Comparison of ENCODE assay signal across 1 cellular context in the genomic region with DNA sequence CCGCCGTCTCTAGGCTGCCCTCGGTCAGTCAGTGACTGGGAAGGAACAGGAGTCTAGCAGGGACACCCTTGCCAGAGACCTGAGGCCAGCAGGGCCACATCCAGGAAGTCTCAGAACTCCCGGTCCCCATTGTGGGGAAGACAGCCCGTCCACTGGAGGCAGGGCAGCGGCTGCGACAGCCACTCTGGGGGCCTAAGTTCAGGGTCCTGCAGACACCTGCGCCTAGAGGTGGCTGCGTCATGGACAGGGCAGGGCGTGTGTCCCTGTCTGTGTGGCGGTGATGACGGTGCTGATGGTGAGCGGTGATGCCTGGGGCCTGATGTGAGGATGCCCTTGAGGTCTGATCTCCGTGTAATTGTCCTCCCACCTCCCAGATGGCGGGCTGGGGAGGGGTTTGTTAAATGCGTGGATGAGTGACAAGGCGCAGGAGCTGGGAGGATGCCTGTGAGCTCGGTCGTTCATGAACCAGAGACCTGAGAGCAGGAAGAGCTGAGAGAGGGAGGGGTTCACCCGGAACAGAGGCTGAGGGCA.
TF ChIP-seq lines count a peak whose summit lies in the region.

No MANE protein-coding gene starts in this region.

TF ChIP-seq in WTC11, 78 proteins besides CTCF, POLR2A, EP300 and RAD21 (continued from another document):
- TF ChIP-seq, protein P1, sequence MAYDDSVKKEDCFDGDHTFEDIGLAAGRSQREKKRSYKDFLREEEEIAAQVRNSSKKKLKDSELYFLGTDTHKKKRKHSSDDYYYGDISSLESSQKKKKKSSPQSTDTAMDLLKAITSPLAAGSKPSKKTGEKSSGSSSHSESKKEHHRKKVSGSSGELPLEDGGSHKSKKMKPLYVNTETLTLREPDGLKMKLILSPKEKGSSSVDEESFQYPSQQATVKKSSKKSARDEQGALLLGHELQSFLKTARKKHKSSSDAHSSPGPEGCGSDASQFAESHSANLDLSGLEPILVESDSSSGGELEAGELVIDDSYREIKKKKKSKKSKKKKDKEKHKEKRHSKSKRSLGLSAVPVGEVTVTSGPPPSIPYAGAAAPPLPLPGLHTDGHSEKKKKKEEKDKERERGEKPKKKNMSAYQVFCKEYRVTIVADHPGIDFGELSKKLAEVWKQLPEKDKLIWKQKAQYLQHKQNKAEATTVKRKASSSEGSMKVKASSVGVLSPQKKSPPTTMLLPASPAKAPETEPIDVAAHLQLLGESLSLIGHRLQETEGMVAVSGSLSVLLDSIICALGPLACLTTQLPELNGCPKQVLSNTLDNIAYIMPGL (CRISPR knock-in tag; IDR thresholded peaks at IDR 0.05) = no peak
- TF ChIP-seq, protein P2, sequence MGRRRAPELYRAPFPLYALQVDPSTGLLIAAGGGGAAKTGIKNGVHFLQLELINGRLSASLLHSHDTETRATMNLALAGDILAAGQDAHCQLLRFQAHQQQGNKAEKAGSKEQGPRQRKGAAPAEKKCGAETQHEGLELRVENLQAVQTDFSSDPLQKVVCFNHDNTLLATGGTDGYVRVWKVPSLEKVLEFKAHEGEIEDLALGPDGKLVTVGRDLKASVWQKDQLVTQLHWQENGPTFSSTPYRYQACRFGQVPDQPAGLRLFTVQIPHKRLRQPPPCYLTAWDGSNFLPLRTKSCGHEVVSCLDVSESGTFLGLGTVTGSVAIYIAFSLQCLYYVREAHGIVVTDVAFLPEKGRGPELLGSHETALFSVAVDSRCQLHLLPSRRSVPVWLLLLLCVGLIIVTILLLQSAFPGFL (CRISPR knock-in tag; IDR thresholded peaks at IDR 0.05; ENCODE audit: borderline replicate concordance) = no peak
- no peak for TF ChIP-seq IRF2 (CRISPR knock-in tag; IDR thresholded peaks at IDR 0.05; ENCODE audit: borderline replicate concordance, low read depth)
- TF ChIP-seq ZNF671 (CRISPR knock-in tag; IDR thresholded peaks at IDR 0.05) = no peak
- TF ChIP-seq, protein P3, sequence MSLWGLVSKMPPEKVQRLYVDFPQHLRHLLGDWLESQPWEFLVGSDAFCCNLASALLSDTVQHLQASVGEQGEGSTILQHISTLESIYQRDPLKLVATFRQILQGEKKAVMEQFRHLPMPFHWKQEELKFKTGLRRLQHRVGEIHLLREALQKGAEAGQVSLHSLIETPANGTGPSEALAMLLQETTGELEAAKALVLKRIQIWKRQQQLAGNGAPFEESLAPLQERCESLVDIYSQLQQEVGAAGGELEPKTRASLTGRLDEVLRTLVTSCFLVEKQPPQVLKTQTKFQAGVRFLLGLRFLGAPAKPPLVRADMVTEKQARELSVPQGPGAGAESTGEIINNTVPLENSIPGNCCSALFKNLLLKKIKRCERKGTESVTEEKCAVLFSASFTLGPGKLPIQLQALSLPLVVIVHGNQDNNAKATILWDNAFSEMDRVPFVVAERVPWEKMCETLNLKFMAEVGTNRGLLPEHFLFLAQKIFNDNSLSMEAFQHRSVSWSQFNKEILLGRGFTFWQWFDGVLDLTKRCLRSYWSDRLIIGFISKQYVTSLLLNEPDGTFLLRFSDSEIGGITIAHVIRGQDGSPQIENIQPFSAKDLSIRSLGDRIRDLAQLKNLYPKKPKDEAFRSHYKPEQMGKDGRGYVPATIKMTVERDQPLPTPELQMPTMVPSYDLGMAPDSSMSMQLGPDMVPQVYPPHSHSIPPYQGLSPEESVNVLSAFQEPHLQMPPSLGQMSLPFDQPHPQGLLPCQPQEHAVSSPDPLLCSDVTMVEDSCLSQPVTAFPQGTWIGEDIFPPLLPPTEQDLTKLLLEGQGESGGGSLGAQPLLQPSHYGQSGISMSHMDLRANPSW (CRISPR knock-in tag; conservative IDR thresholded peaks at IDR 0.05; ENCODE audit: low read depth) = no peak
- no peak for TF ChIP-seq NR1H2 (CRISPR knock-in tag; IDR thresholded peaks at IDR 0.05)
- TF ChIP-seq ATF1 (CRISPR knock-in tag; IDR thresholded peaks at IDR 0.05) = no peak
- no peak for TF ChIP-seq TEAD4 (CRISPR knock-in tag; IDR thresholded peaks at IDR 0.05)
- no peak for TF ChIP-seq ETV6 (CRISPR knock-in tag; IDR thresholded peaks at IDR 0.05)
